Comparison of ENCODE assay signal across 8 cellular contexts in the genomic region with DNA sequence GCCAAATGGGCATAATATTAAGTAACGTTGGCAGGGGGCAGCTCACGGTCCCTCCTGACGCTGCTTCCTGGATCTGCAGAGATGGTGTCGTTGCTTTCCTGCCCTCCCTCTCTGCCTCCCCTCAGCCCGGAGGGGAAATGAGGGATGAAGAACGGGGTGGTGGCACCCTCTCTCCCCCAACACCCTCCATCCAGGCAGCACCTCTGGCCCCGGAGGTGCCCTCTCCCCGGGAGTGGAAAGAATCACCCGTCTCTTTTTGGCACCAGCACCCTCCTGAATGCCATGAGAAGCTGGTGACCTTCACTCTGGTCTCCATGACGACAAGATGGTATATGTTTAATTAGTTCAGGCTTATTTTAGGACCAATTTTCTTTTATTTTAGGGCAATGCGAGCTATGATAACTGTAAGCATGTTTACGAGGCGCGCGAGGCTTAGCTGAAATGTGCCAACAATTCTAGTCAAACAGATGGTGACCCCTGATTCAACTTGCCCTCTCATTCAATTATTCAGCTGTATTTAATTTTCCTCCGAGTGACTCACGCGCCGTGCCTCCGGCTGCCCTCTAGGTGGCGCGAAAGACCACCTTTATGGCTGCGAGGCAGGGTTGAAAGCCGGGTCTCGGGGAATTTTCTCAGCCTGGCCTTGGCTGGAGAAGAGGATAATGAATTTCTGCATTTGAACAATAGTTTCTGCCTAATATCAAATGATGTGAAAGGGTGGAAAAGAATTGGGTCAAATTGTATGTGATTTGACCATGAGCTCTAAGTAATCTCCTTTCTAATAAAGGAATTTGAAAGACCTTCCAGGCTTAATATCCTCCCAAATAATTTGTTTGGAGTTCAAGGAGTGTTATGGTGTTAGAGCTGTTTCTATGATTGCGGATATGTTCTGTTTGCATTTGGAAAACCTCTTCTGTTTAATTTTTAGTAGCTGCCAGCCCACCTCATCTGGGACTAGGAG.
DNase-seq lines count a peak whose midpoint lies in the region; ATAC-seq and TF ChIP-seq lines count a peak whose summit lies in the region.

No MANE protein-coding gene starts in this region.

- peaks cover 4% of the 10 kb centered on the region for H3K4me1 ChIP-seq in adipocyte (ENCODE audit: control insufficient read depth, insufficient read depth, low read length)
- H3K4me1 ChIP-seq in prostate gland (replicated peaks): no peaks in the 10 kb centered on the region

- no peaks in the 10 kb centered on the region for H3K36me3 ChIP-seq in adipocyte (ENCODE audit: control insufficient read depth, insufficient read depth, low read length, severe bottlenecking)
- no peaks in the 10 kb centered on the region for H3K36me3 ChIP-seq in prostate gland

- WGBS in prostate gland: 5% methylated on average over 26 of the region's 26 CpGs

- TF ChIP-seq CTCF in prostate gland (IDR thresholded peaks at IDR 0.05): peak; percentile 76 to 92 (median 82)

- H3K9me3 ChIP-seq in adipocyte (ENCODE audit: control insufficient read depth, low read length) (no peaks in the 10 kb centered on the region), prostate gland (no peaks in the 10 kb centered on the region)

- H3K27me3 ChIP-seq in adipocyte (replicated peaks; ENCODE audit: control insufficient read depth, insufficient read depth, low read length): peaks cover 18% of the 10 kb centered on the region
- H3K27me3 ChIP-seq in prostate gland (replicated peaks; ENCODE audit: insufficient read depth): no peaks in the 10 kb centered on the region

- no peak overlapping the region for H3K27ac ChIP-seq in prostate gland

- peak; percentile 84 for ATAC-seq in Right ventricle myocardium superior (ENCODE audit: poor library complexity)
- ATAC-seq in HG03565 (IDR thresholded peaks at IDR 0.05; ENCODE audit: unreplicated experiment): no peak

- H3K4me3 ChIP-seq in adipocyte (ENCODE audit: low read length) (no peak overlapping the region), prostate gland (no peak overlapping the region)

- H3K9ac ChIP-seq in adipocyte (ENCODE audit: low read length): no peak overlapping the region

- DNase-seq in ELR (ENCODE audit: low read depth): peak; percentile 73
- peak; percentile 81 for DNase-seq in LHCN-M2 (ENCODE audit: low read depth)
- DNase-seq in SK-N-DZ (ENCODE audit: low spot score): peak; percentile 63
- DNase-seq in adipocyte (ENCODE audit: low read depth): peak; percentile 95
- peak; percentile 79 for DNase-seq in Right ventricle myocardium superior
- DNase-seq in prostate gland (ENCODE audit: low spot score): peak; percentile 59
- no peak for DNase-seq in cortex of kidney (lab: John Stamatoyannopoulos, UW)

- intact Hi-C loops in Right ventricle myocardium superior (cut with DNase I) (loop anchor here (10.0 kb wide), 2 partner anchors 672 to 1362 kb away; no protein-coding TSS in a partner anchor), prostate gland (cut with DNase I) (loop anchor here (5.0 to 10.0 kb wide), 3 partner anchors 872 to 1544 kb away; no protein-coding TSS in a partner anchor)

- no peak for TF ChIP-seq POLR2A in prostate gland (IDR thresholded peaks at IDR 0.05)
